17 cellular contexts compared by ENCODE assay signal in the genomic region with DNA sequence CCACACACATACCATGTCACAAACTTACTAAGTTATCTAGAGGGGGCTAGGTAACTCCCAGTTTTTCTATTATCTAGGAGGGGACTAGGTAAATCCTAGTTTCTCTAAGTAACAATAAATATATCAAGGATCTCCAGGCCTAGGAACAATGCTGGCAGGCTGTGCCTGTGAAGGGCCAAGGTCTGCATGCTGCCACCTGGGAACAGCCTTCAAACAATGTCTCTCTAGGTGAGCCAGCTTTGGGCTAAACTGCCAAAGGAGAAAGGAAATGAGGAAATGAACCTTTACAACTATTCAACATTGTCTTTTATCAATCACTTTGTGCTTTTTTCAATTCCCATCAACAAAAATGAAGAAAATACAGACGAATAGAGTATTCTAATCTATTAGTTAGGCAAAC. TPM values are rescaled to one million over a fixed set of nuclear protein-coding genes. Genes with fewer than 3 reads are reported as not detected.
DNase-seq lines count a peak whose midpoint lies in the region; ATAC-seq and TF ChIP-seq lines count a peak whose summit lies in the region.
"Had no signal": no experiment of that assay in that cellular context is flagged by ENCODE, and none has a peak within 500 bp of the region (broad histone marks: within the 10 kb centered on the region; RNA-seq: fewer than 3 reads in every experiment).

No MANE protein-coding gene starts in this region.

- H3K9me2 ChIP-seq in GM23338 (ENCODE audit: insufficient read depth), result no peaks in the 10 kb centered on the region

- H3K9me3 Mint-ChIP-seq in GM23338 (no peaks in the 10 kb centered on the region), WTC11 (no peaks in the 10 kb centered on the region)
- H3K9me3 Mint-ChIP-seq: CD8-positive, alpha-beta T cell; HFFc6; IgD-negative memory B cell had no signal

- H3K27ac ChIP-seq in GM23338 (ENCODE audit: low read depth) (no peak overlapping the region), mesendoderm (ENCODE audit: low read depth, low read length) (no peak overlapping the region), transverse colon (peak overlapping the region in 2 of 4 donors; percentile 5 to 52)
- H3K27ac ChIP-seq: BLaER1 treated with 17β-estradiol and CSF1 and Interleukin-3, amounts not matched to agents 10 nM and 100 nM; GM23248 had no signal

- H3K4ac ChIP-seq in mesendoderm (ENCODE audit: low read depth, low read length), result peak overlapping the region; percentile 68

- no peak overlapping the region for H2BK120ac ChIP-seq in mesendoderm (ENCODE audit: low read depth, low read length)

- no peaks in the 10 kb centered on the region for H3K9me3 ChIP-seq in transverse colon
- H3K9me3 ChIP-seq: BLaER1 treated with 17β-estradiol and CSF1 and Interleukin-3, amounts not matched to agents 10 nM and 100 nM had no signal

- no peak overlapping the region for H2BK15ac ChIP-seq in mesendoderm (replicated peaks; ENCODE audit: low read depth)

- no peaks in the 10 kb centered on the region for H3K4me1 ChIP-seq in GM23338 (ENCODE audit: insufficient read depth)
- no peaks in the 10 kb centered on the region for H3K4me1 ChIP-seq in mesendoderm (ENCODE audit: control insufficient read depth, low read depth, low read length)
- H3K4me1 ChIP-seq in transverse colon, result peaks cover 0 to 30% (median 6%) of the 10 kb centered on the region in 4 donors
- H3K4me1 ChIP-seq: BLaER1 treated with 17β-estradiol and CSF1 and Interleukin-3, amounts not matched to agents 10 nM and 100 nM had no signal

- H3K4me3 ChIP-seq in GM23338 (no peak overlapping the region), mesendoderm (ENCODE audit: low read length) (no peak overlapping the region), transverse colon (no peak overlapping the region)
- H3K4me3 ChIP-seq: BLaER1 treated with 17β-estradiol and CSF1 and Interleukin-3, amounts not matched to agents 10 nM and 100 nM; GM23248 had no signal

- H3K9ac ChIP-seq in mesendoderm (ENCODE audit: low read length), result no peak overlapping the region
- H3K9ac ChIP-seq: BLaER1 treated with 17β-estradiol and CSF1 and Interleukin-3, amounts not matched to agents 10 nM and 100 nM; GM23248 had no signal

- CTCF ChIA-PET in WTC11 (lab: Charles Lee), result interaction anchor here (1.4 kb wide), 1 partner anchor 189 kb away, joined by 4 read pairs; no protein-coding TSS in a partner anchor

- no peak overlapping the region for H3K18ac ChIP-seq in mesendoderm (ENCODE audit: low read length)

- no peak for TF ChIP-seq POLR2A in transverse colon (IDR thresholded peaks at IDR 0.05)

- no peak overlapping the region for H4K8ac ChIP-seq in mesendoderm (ENCODE audit: low read depth, low read length)

- TF ChIP-seq CTCF in GM23338 (conservative IDR thresholded peaks at IDR 0.05; ENCODE audit: low read depth in 2 of 2) (no peak), WTC11 (IDR thresholded peaks at IDR 0.05) (no peak), transverse colon (IDR thresholded peaks at IDR 0.05) (no peak)

- DNase-seq in GM23338 (ENCODE audit: low spot score), result no peak
- DNase-seq in WTC11 (ENCODE audit: low spot score), result no peak
- DNase-seq in mesendoderm, result no peak
- peak; percentile 13 for DNase-seq in transverse colon
- DNase-seq: Calu3; CD8-positive, alpha-beta T cell; DMS79 treated with DMSO at 0.1 percent for 48 hours; GF-D8; GM23248; HFFc6 had no signal

- no peak overlapping the region for H3K23ac ChIP-seq in mesendoderm (ENCODE audit: low read length)

- H3K27me3 ChIP-seq in GM23338 (ENCODE audit: insufficient read depth) (no peaks in the 10 kb centered on the region), mesendoderm (ENCODE audit: insufficient read depth, low read length, poor library complexity) (no peaks in the 10 kb centered on the region), transverse colon (no peaks in the 10 kb centered on the region)
- H3K27me3 ChIP-seq: BLaER1 treated with 17β-estradiol and CSF1 and Interleukin-3, amounts not matched to agents 10 nM and 100 nM had no signal

- H2BK5ac ChIP-seq in mesendoderm (ENCODE audit: low read length), result no peak overlapping the region

- H3K4me2 ChIP-seq in GM23338, result no peak overlapping the region
- no peak overlapping the region for H3K4me2 ChIP-seq in mesendoderm (ENCODE audit: low read length)
- H3K4me2 ChIP-seq: BLaER1 treated with 17β-estradiol and CSF1 and Interleukin-3, amounts not matched to agents 10 nM and 100 nM had no signal

- no peaks in the 10 kb centered on the region for H3F3A ChIP-seq in GM23338 (replicated peaks; ENCODE audit: low read depth)

- H3K27ac Mint-ChIP-seq in GM23338, result peak overlapping the region; percentile 41
- peak overlapping the region; percentile 54 for H3K27ac Mint-ChIP-seq in WTC11
- H3K27ac Mint-ChIP-seq: B cell; CD8-positive, alpha-beta T cell; HFFc6; IgD-negative memory B cell had no signal

- POLR2A ChIA-PET in WTC11 (lab: Charles Lee), result no interaction called here

- H2AK5ac ChIP-seq in mesendoderm (ENCODE audit: low read length), result no peak overlapping the region

- in situ Hi-C loops in transverse colon (cut with MboI; ENCODE audit: low pct_ligation_motif_present in 1 of 4, low pct_unique_long_range_greater_than_20kb in 1 of 4, low sequenced_read_pairs in 3 of 4), result no loop called here

- ATAC-seq in GM23338 (no peak), WTC11 (0 out of 2 replicates have a peak, but pooled peaks have one; percentile 26), HG02571 (IDR thresholded peaks at IDR 0.05; ENCODE audit: unreplicated experiment) (no peak), GM18870 (IDR thresholded peaks at IDR 0.05; ENCODE audit: unreplicated experiment) (no peak)
- ATAC-seq: CD8-positive, alpha-beta T cell; HCT116; HepG2 had no signal

- H3K4me3 Mint-ChIP-seq in GM23338, result no peak overlapping the region
- H3K4me3 Mint-ChIP-seq in WTC11, result no peak overlapping the region
- H3K4me3 Mint-ChIP-seq: B cell; CD8-positive, alpha-beta T cell; HFFc6; IgD-negative memory B cell had no signal

- H3K79me1 ChIP-seq in mesendoderm (ENCODE audit: low read length), result peaks cover 2% of the 10 kb centered on the region

- H3K36me3 ChIP-seq in GM23338 (ENCODE audit: insufficient read depth) (no peaks in the 10 kb centered on the region; the same call in 1 of the 2 replicates), mesendoderm (ENCODE audit: control insufficient read depth, insufficient read depth, low read length) (no peaks in the 10 kb centered on the region), transverse colon (peaks cover 0 to 6% (median 0%) of the 10 kb centered on the region in 4 donors)

- H3K79me2 ChIP-seq in GM23338 (replicated peaks; ENCODE audit: insufficient read depth), result peaks cover 20% of the 10 kb centered on the region
- peaks cover 1% of the 10 kb centered on the region for H3K79me2 ChIP-seq in mesendoderm (ENCODE audit: control insufficient read depth, insufficient read depth, low read length)

- peaks cover 18% of the 10 kb centered on the region for H3K36me3 Mint-ChIP-seq in GM23338 (ENCODE audit: low read depth)
- peaks cover 20% of the 10 kb centered on the region for H3K36me3 Mint-ChIP-seq in WTC11

- H4K5ac ChIP-seq in mesendoderm (ENCODE audit: low read length), result no peak overlapping the region

- H3K27me3 Mint-ChIP-seq in GM23338 (ENCODE audit: insufficient read depth, low read depth, poor library complexity), result no peaks in the 10 kb centered on the region
- H3K27me3 Mint-ChIP-seq in WTC11 (ENCODE audit: low read depth), result no peaks in the 10 kb centered on the region
- H3K27me3 Mint-ChIP-seq: B cell, IgD-negative memory B cell had no signal

- no peak overlapping the region for H3K56ac ChIP-seq in mesendoderm (ENCODE audit: low read length)

- H3K4me1 Mint-ChIP-seq in GM23338, result no peaks in the 10 kb centered on the region; the same call in 2 of the 3 replicates
- peaks cover 8% of the 10 kb centered on the region for H3K4me1 Mint-ChIP-seq in WTC11

- no CpG with 5 or more reads among the region's 1 CpG for WGBS in mesendoderm (ENCODE audit: extremely low coverage, insufficient coverage, low lambda C conversion rate)
- WGBS in transverse colon (ENCODE audit: low coverage in 1 of 2), 2 donors, result 48 to 69% methylated on average over 1 of the region's 1 CpG

- intact Hi-C loops in transverse colon (cut with DNase I; ENCODE audit: low total_unique reads), result no loop called here

- H4K20me1 ChIP-seq in GM23338 (replicated peaks; ENCODE audit: insufficient read depth), result no peaks in the 10 kb centered on the region; the same call in 1 of the 2 replicates

- TF ChIP-seq EP300 in transverse colon (IDR thresholded peaks at IDR 0.05; ENCODE audit: low read depth), result no peak

- no peak overlapping the region for H2AFZ ChIP-seq in GM23338
- H2AFZ ChIP-seq: GM23248 had no signal

TF ChIP-seq in GM23338, 12 proteins besides CTCF, POLR2A, EP300 and RAD21 (continues in another document):
- TF ChIP-seq EZH2 (IDR thresholded peaks at IDR 0.05; ENCODE audit: low read depth, unreplicated experiment), result no peak

TF ChIP-seq in WTC11, 78 proteins besides CTCF, POLR2A, EP300 and RAD21 (continues in another document):
- TF ChIP-seq, protein P1, sequence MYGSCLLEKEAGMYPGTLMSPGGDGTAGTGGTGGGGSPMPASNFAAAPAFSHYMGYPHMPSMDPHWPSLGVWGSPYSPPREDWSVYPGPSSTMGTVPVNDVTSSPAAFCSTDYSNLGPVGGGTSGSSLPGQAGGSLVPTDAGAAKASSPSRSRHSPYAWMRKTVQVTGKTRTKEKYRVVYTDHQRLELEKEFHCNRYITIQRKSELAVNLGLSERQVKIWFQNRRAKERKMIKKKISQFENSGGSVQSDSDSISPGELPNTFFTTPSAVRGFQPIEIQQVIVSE (CRISPR knock-in tag; IDR thresholded peaks at IDR 0.05; ENCODE audit: borderline replicate concordance), result no peak
- TF ChIP-seq CREM (CRISPR knock-in tag; IDR thresholded peaks at IDR 0.05), result no peak
- no peak for TF ChIP-seq JAZF1 (CRISPR knock-in tag; IDR thresholded peaks at IDR 0.05)
- TF ChIP-seq, protein P2, sequence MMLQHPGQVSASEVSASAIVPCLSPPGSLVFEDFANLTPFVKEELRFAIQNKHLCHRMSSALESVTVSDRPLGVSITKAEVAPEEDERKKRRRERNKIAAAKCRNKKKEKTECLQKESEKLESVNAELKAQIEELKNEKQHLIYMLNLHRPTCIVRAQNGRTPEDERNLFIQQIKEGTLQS (CRISPR knock-in tag; conservative IDR thresholded peaks at IDR 0.05), result no peak

RNA-seq across cellular contexts. Expression of a gene that starts 23.2 kb away (rescaled TPM):
- total RNA-seq in GM23338 (2014; rRNA removed; shearing (Covaris generic)), result 44.3 and 51.2 TPM in 2 replicates
- polyA plus RNA-seq in GM23338 (2016; fragmentation: Nextera tagmentation; extraction: Ambion mirVana), result 17.5 and 18.6 TPM in 2 replicates
- total RNA-seq in WTC11 (2021) (36.9 to 40.6 TPM (median 40.0 TPM) in 3 replicates), transverse colon (10 to 100 TPM; 19.1 to 25.1 (median 22.2) TPM)
- 32.9 TPM for polyA plus RNA-seq in mesendoderm (2013, experiment 1 of 2)
- polyA plus RNA-seq in mesendoderm (2013, experiment 2 of 2), result 35.1 TPM
